In the genomic region with DNA sequence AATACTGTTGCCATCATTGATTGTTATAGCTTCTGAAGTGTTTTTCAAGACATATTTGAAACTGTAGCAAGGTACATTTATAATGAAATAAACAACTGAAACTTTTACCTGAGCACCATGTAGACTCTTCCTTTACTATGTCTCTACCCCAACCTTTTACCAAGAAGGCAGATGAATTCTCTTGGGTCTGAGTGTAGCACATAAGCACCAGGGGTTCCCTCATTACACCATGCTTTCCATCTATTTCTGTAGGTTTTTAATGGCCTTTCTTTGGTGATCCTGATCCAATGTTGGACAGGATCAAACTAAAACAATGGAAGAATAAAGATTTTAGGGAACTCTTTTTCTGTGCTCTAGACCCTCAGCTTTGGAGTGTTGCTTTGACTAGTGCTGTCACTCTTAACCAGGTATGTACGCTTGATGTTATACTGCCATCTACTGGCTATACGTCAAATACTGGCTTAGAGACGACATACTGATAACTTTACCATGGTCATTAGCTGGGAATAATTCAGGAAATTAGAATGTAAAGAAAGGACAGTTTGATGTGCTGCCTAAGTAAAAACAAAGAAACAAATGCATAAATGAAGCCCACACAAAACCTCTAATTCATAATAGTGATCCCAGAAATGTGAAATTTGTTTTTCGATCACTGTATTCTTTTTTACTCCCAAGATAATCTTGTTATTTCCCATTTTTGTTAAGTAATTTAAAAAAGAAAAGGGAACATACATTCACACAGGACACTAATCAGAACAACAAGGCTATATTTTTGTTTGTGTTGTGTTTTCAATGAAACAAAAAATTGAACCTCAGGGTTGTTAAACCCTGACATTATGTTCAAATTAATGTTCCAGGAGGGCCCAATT, we compare ENCODE assay signal across 8 cellular contexts. TPM values are rescaled to one million over a fixed set of nuclear protein-coding genes. Genes with fewer than 3 reads are reported as not detected.
DNase-seq lines count a peak whose midpoint lies in the region; ATAC-seq, FAIRE-seq and TF ChIP-seq lines count a peak whose summit lies in the region.

No MANE protein-coding gene starts in this region.

- H3K36me3 ChIP-seq in HEK293 (ENCODE audit: control insufficient read depth in 2 of 2, insufficient read depth in 1 of 2, low read length in 2 of 2) (no peaks in the 10 kb centered on the region), Loucy (ENCODE audit: insufficient read depth, low read length) (no peaks in the 10 kb centered on the region), mucosa of descending colon (ENCODE audit: low read depth) (no peaks in the 10 kb centered on the region)

- H3K9me3 ChIP-seq in HEK293 (ENCODE audit: control insufficient read depth, insufficient read depth, low read depth, low read length) (no peaks in the 10 kb centered on the region), Loucy (ENCODE audit: insufficient read depth, low read depth, low read length) (no peaks in the 10 kb centered on the region), mucosa of descending colon (no peaks in the 10 kb centered on the region)

- H3K9me2 ChIP-seq in Loucy (replicated peaks; ENCODE audit: low read depth, low read length), result no peaks in the 10 kb centered on the region

- CTCF ChIA-PET in HEK293 (lab: Yijun Ruan, JAX), result interaction anchor here (0.5 to 3.1 kb wide), 52 partner anchors 8 to 1578 kb away, joined by 3 to 25 read pairs (median 4); no protein-coding TSS in a partner anchor

- POLR2A ChIA-PET in HEK293 (lab: Yijun Ruan, JAX), result no interaction called here

- ATAC-seq in mucosa of descending colon, result peak; percentile 78

- no peaks in the 10 kb centered on the region for H3F3A ChIP-seq in Loucy (ENCODE audit: low read depth)

- H3K27me3 ChIP-seq in Loucy (ENCODE audit: insufficient read depth, low read length, poor library complexity, severe bottlenecking), result no peaks in the 10 kb centered on the region

- H2AFZ ChIP-seq in Loucy (ENCODE audit: low read length), result peak overlapping the region; percentile 57; the same call in 1 of the 2 replicates

- no peak overlapping the region for H3K27ac ChIP-seq in HEK293 (ENCODE audit: extremely low read depth, low read depth, low read length)

- DNase-seq in GM10266 (ENCODE audit: extremely low spot score) (peak; percentile 51), RPMI8226 (peak; percentile 64), epithelial cell of esophagus (ENCODE audit: low read depth) (peak; percentile 81), mucosa of descending colon (peak in 1 of 3 donors; percentile 45), occipital lobe (lab: John Stamatoyannopoulos, UW) (no peak)

- no peaks in the 10 kb centered on the region for H3K79me2 ChIP-seq in Loucy (ENCODE audit: insufficient read depth, low read length)

- H3K4me3 ChIP-seq in HEK293 (ENCODE audit: low read depth, low read length) (no peak overlapping the region), Loucy (ENCODE audit: low read length, poor library complexity, severe bottlenecking) (no peak overlapping the region), epithelial cell of esophagus (ENCODE audit: low read length) (no peak overlapping the region), mucosa of descending colon (no peak overlapping the region)

- peak; percentile 95 for FAIRE-seq in A204.1 (lab: Jason Lieb, UNC)

- H4K20me1 ChIP-seq in Loucy (ENCODE audit: insufficient read depth, low read length, poor library complexity, severe bottlenecking), result no peaks in the 10 kb centered on the region

- peak; percentile 80 for TF ChIP-seq CTCF in GM10266 (IDR thresholded peaks at IDR 0.05; ENCODE audit: control insufficient read depth, insufficient read depth, low read depth, missing control alignments)
- TF ChIP-seq CTCF in HEK293 (tag by site-specific recombination; IDR thresholded peaks at IDR 0.05), result peak; percentile 65
- TF ChIP-seq CTCF in Loucy (conservative IDR thresholded peaks at IDR 0.05; ENCODE audit: low read length), result peak; percentile 97
- peak; percentile 83 for TF ChIP-seq CTCF in epithelial cell of esophagus (IDR thresholded peaks at IDR 0.05; ENCODE audit: insufficient read depth, low read depth, low read length, missing control alignments)
- peak; percentile 24 for TF ChIP-seq CTCF in mucosa of descending colon (IDR thresholded peaks at IDR 0.05)

- H3K9ac ChIP-seq in Loucy (ENCODE audit: low read depth, low read length, poor library complexity, severe bottlenecking), result no peak overlapping the region

- H3K4me1 ChIP-seq in HEK293 (ENCODE audit: control insufficient read depth, insufficient read depth, low read length) (no peaks in the 10 kb centered on the region), Loucy (ENCODE audit: insufficient read depth, low read length, poor library complexity, severe bottlenecking) (peaks cover 5% of the 10 kb centered on the region), mucosa of descending colon (ENCODE audit: low read depth) (no peaks in the 10 kb centered on the region)

- intact Hi-C loops in mucosa of descending colon (cut with DNase I, micrococcal nuclease), result loop anchor here (5.0 to 10.0 kb wide), 2 partner anchors 156 to 1184 kb away; no protein-coding TSS in a partner anchor

- no peak overlapping the region for H3K4me2 ChIP-seq in Loucy (ENCODE audit: low read depth, low read length, poor library complexity, severe bottlenecking)

TF ChIP-seq in HEK293, 187 proteins besides CTCF, POLR2A, EP300 and RAD21:
- TF ChIP-seq ZNF660 (tag by site-specific recombination; IDR thresholded peaks at IDR 0.05), result peak; percentile 53; the same call in 1 of the 2 replicates
- TF ChIP-seq FEZF1 (tag by site-specific recombination; IDR thresholded peaks at IDR 0.05), result no peak
- TF ChIP-seq ZNF654 (tag by site-specific recombination; IDR thresholded peaks at IDR 0.05; ENCODE audit: low read depth), result peak; percentile 94
- TF ChIP-seq ZNF155 (tag by site-specific recombination; IDR thresholded peaks at IDR 0.05), result no peak

RNA-seq across cellular contexts. Expression of a gene that starts 30.7 kb away (rescaled TPM):
- total RNA-seq in mucosa of descending colon, result not detected
- not detected for total RNA-seq in occipital lobe

RNA-seq across cellular contexts. Expression of a gene that starts 33.2 kb away (rescaled TPM):
- total RNA-seq in mucosa of descending colon (not detected), occipital lobe (not detected)

RNA-seq across cellular contexts. Expression of a gene that starts 55.5 kb away (rescaled TPM):
- not detected for total RNA-seq in mucosa of descending colon
- not detected for total RNA-seq in occipital lobe

Comparison
In these comparisons a context has a peak if more than half of its experiments do, and no peak if none do; other contexts are left out.
1. CTCF ChIP-seq: peak in every context shown above with its lines; median percentile 97 in Loucy; 83 in epithelial cell of esophagus; 80 in GM10266; 65 in HEK293; 24 in mucosa of descending colon.